ENCODE assay signal across 10 cellular contexts in the genomic region with DNA sequence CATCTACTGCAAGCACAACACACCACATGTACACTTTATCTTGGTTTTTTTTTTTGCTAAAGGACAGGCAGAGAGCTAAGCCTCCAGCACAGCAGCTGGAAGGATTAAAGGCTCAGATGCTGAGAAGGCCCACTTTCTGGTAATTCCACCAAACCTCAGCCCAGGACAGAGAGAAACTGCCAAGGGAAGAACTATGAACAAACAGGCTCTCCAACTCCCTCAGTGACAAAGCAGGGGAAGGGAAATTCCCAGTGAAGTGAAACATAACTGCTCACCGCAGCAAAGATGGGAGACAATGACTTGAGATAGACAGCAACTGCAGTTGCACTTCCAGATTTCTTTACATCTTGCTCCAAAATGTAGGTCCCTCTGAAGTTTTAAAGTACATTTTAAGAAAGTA. TPM values are rescaled to one million over a fixed set of nuclear protein-coding genes. Genes with fewer than 3 reads are reported as not detected.
A peak's percentile ranks its signal among the peaks of the same experiment; 100 is the strongest.
DNase-seq lines count a peak whose midpoint lies in the region; ATAC-seq lines count a peak whose summit lies in the region.
"Had no signal": no experiment of that assay in that cellular context is flagged by ENCODE, and none has a peak within 500 bp of the region (broad histone marks: within the 10 kb centered on the region; RNA-seq: fewer than 3 reads in every experiment).

No MANE protein-coding gene starts in this region.

- H3K4me3 ChIP-seq in mesodermal cell (ENCODE audit: extremely low read depth, insufficient read depth, low read length, poor library complexity, severe bottlenecking) = no peak overlapping the region

- peak overlapping the region; percentile 25 for H3K27ac ChIP-seq in mesodermal cell (ENCODE audit: low read depth, low read length, severe bottlenecking)

- ATAC-seq in GM18873 (IDR thresholded peaks at IDR 0.05; ENCODE audit: low FRiP score, unreplicated experiment) (peak; percentile 88), GM21737 (IDR thresholded peaks at IDR 0.05; ENCODE audit: unreplicated experiment) (peak; percentile 73), HG03571 (IDR thresholded peaks at IDR 0.05; ENCODE audit: unreplicated experiment) (peak; percentile 61)
- ATAC-seq: Panc1 had no signal

- 100% methylated on average over 1 of the region's 1 CpG; no CpG with 5 or more reads in 1 of the 2 experiments for WGBS in mesodermal cell (ENCODE audit: insufficient coverage in 2 of 2), 2 experiments

- DNase-seq in DMS153 (lab: John Stamatoyannopoulos, UW) = no peak
- no peak for DNase-seq in AML-193 (lab: John Stamatoyannopoulos, UW)
- DNase-seq in SKM-1 (lab: John Stamatoyannopoulos, UW; ENCODE audit: unreplicated experiment) = no peak
- DNase-seq in NCI-H146 (lab: John Stamatoyannopoulos, UW) = no peak
- DNase-seq: KBM-7 had no signal

- no peaks in the 10 kb centered on the region for H3K9me3 ChIP-seq in mesodermal cell (ENCODE audit: control insufficient read depth, low read length)

- peaks cover 7% of the 10 kb centered on the region for H3K36me3 ChIP-seq in mesodermal cell (ENCODE audit: control insufficient read depth, insufficient read depth, low read length)

- H3K4me1 ChIP-seq in mesodermal cell (ENCODE audit: control insufficient read depth, insufficient read depth, low read length, poor library complexity, severe bottlenecking) = peaks cover 18% of the 10 kb centered on the region

RNA-seq across cellular contexts. Expression of gene PROM1, which starts 4.8 kb away (rescaled TPM):
- 14.7 TPM for polyA plus RNA-seq in mesodermal cell (2013, experiment 1 of 2)
- 18.0 TPM for polyA plus RNA-seq in mesodermal cell (2013, experiment 2 of 2)
